In genomic region chr7:19404912-19405329, GRCh38 we compare ENCODE assay signal across 8 cellular contexts.
DNase-seq lines count a peak whose midpoint lies in the region; ATAC-seq, FAIRE-seq and TF ChIP-seq lines count a peak whose summit lies in the region.

No MANE protein-coding gene starts in this region.

- H3K4me2 ChIP-seq in SK-N-SH = peak overlapping the region; percentile 61

- TF ChIP-seq CTCF in right atrium auricular region (IDR thresholded peaks at IDR 0.05) (no peak), SK-N-SH (IDR thresholded peaks at IDR 0.05) (no peak), foreskin fibroblast (IDR thresholded peaks at IDR 0.05; ENCODE audit: low read depth, low read length) (no peak), CD14-positive monocyte (IDR thresholded peaks at IDR 0.05) (no peak)

- H3K79me2 ChIP-seq in SK-N-SH (ENCODE audit: insufficient read depth) = no peaks in the 10 kb centered on the region

- H4K20me1 ChIP-seq in SK-N-SH (ENCODE audit: insufficient read depth) = no peaks in the 10 kb centered on the region

- H3K4me1 ChIP-seq in right atrium auricular region (no peaks in the 10 kb centered on the region), SK-N-SH (ENCODE audit: control insufficient read depth in 1 of 2, insufficient read depth in 2 of 2, low read depth in 1 of 2, low read length in 1 of 2) (peaks cover 0 to 6% of the 10 kb centered on the region in 2 experiments; a peak in 1 of 4 replicates)

- H3K36me3 Mint-ChIP-seq in CD14-positive monocyte = no peaks in the 10 kb centered on the region

- H3K27me3 Mint-ChIP-seq in CD14-positive monocyte (ENCODE audit: low read depth in 3 of 3) = no peaks in the 10 kb centered on the region

- POLR2A ChIA-PET in SK-N-SH (lab: Yijun Ruan, JAX) = no interaction called here

- no peaks in the 10 kb centered on the region for H3K9me3 ChIP-seq in right atrium auricular region
- H3K9me3 ChIP-seq in SK-N-SH = no peaks in the 10 kb centered on the region

- peak overlapping the region; percentile 1; the same call in 1 of the 2 replicates for H3K9ac ChIP-seq in SK-N-SH

- CTCF ChIA-PET in SK-N-SH (lab: Yijun Ruan, JAX) = no interaction called here

- no peaks in the 10 kb centered on the region for H3K9me2 ChIP-seq in SK-N-SH

- no peaks in the 10 kb centered on the region for H3F3A ChIP-seq in SK-N-SH (replicated peaks; ENCODE audit: insufficient read depth)

- 1% methylated on average over 3 of the region's 3 CpGs for WGBS in SK-N-SH (ENCODE audit: low lambda C conversion rate)

- H3K27me3 ChIP-seq in right atrium auricular region = no peaks in the 10 kb centered on the region
- no peaks in the 10 kb centered on the region; the same call in 1 of the 2 replicates for H3K27me3 ChIP-seq in SK-N-SH (ENCODE audit: insufficient read depth)

- H3K9me3 Mint-ChIP-seq in CD14-positive monocyte = no peaks in the 10 kb centered on the region

- TF ChIP-seq EP300 in SK-N-SH (IDR thresholded peaks at IDR 0.05; ENCODE audit: borderline replicate concordance in 1 of 2, low read depth in 1 of 2, low read length in 1 of 2) = peak in 1 of 2 experiments; percentile 74; a peak in 2 of 4 replicates

- peak; percentile 42 for ATAC-seq in left ventricle myocardium superior

- intact Hi-C loops in left ventricle myocardium superior (cut with micrococcal nuclease) (no loop called here), CD14-positive monocyte (cut with micrococcal nuclease) (no loop called here)

- H3K4me3 ChIP-seq in right atrium auricular region (no peak overlapping the region), SK-N-SH (ENCODE audit: low read depth in 2 of 2, low read length in 1 of 2) (peak overlapping the region; percentile 12 to 42; a peak in 3 of 4 replicates), foreskin fibroblast (ENCODE audit: low read depth in 1 of 2, low read length in 2 of 2) (no peak overlapping the region)

- peaks cover 11% of the 10 kb centered on the region for H3K4me1 Mint-ChIP-seq in CD14-positive monocyte

- TF ChIP-seq RAD21 in SK-N-SH (IDR thresholded peaks at IDR 0.05; ENCODE audit: low read length) = no peak

- H2AFZ ChIP-seq in SK-N-SH (ENCODE audit: low read depth) = peak overlapping the region; percentile 67

- peak overlapping the region in 1 of 2 donors; percentile 67 for H3K4me3 Mint-ChIP-seq in CD14-positive monocyte

- DNase-seq in left ventricle myocardium superior (no peak), right atrium auricular region (ENCODE audit: low spot score) (no peak), SK-N-SH (no peak), foreskin fibroblast (peak; percentile 94 to 96), urothelium cell line (ENCODE audit: low spot score) (peak; percentile 81), cerebellum (ENCODE audit: low spot score) (no peak), CD14-positive monocyte (ENCODE audit: low spot score) (no peak)
- no peak for DNase-seq in NK-92 treated with Interleukin-12 subunit alpha and Interleukin-12 subunit beta, amount 100 ng/mL, for 24 hours (lab: John Stamatoyannopoulos, UW)

- peak; percentile 96 for FAIRE-seq in urothelium cell line (lab: Jason Lieb, UNC)

- H3K36me3 ChIP-seq in right atrium auricular region (no peaks in the 10 kb centered on the region), SK-N-SH (replicated peaks in 1 of 2; ENCODE audit: control insufficient read depth in 1 of 2, insufficient read depth in 2 of 2, low read length in 1 of 2) (no peaks in the 10 kb centered on the region)

- peak overlapping the region in 2 of 7 donors; percentile 39 to 81 for H3K27ac Mint-ChIP-seq in CD14-positive monocyte

- no peak overlapping the region for H3K27ac ChIP-seq in right atrium auricular region
- peak overlapping the region in 1 of 2 experiments; percentile 53; a peak in 2 of 4 replicates for H3K27ac ChIP-seq in SK-N-SH (ENCODE audit: low read depth in 2 of 2, low read length in 1 of 2)

TF ChIP-seq in SK-N-SH, 30 proteins besides CTCF, POLR2A, EP300 and RAD21:
- TF ChIP-seq TEAD4 (IDR thresholded peaks at IDR 0.05; ENCODE audit: borderline replicate concordance, insufficient read depth) = peak; percentile 60; the same call in 1 of the 2 replicates
- TF ChIP-seq, protein P1, sequence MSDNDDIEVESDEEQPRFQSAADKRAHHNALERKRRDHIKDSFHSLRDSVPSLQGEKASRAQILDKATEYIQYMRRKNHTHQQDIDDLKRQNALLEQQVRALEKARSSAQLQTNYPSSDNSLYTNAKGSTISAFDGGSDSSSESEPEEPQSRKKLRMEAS (IDR thresholded peaks at IDR 0.05; ENCODE audit: low read depth) = peak; percentile 60; the same call in 1 of the 2 replicates
- TF ChIP-seq CHD2 (IDR thresholded peaks at IDR 0.05; ENCODE audit: low read length, partially characterized antibody) = no peak
- TF ChIP-seq JUND (IDR thresholded peaks at IDR 0.05) = peak; percentile 91
- TF ChIP-seq NFIC (IDR thresholded peaks at IDR 0.05; ENCODE audit: borderline replicate concordance) = peak; percentile 52
- TF ChIP-seq FOSL2 (IDR thresholded peaks at IDR 0.05; ENCODE audit: borderline replicate concordance, low read depth) = peak; percentile 95
- TF ChIP-seq POLR2AphosphoS5 (IDR thresholded peaks at IDR 0.05; ENCODE audit: low read depth, low read length) = peak; percentile 36; the same call in 1 of the 2 replicates
- TF ChIP-seq NRF1 (IDR thresholded peaks at IDR 0.05; ENCODE audit: low read depth, low read length) = no peak
- TF ChIP-seq RXRA (IDR thresholded peaks at IDR 0.05; ENCODE audit: borderline replicate concordance, low read depth) = 0 out of 2 replicates have a peak, but pooled peaks have one; percentile 41
- peak; percentile 81 for TF ChIP-seq TCF12 (IDR thresholded peaks at IDR 0.05)
- no peak for TF ChIP-seq RFX5 (IDR thresholded peaks at IDR 0.05; ENCODE audit: low read length)
- TF ChIP-seq, protein P2, sequence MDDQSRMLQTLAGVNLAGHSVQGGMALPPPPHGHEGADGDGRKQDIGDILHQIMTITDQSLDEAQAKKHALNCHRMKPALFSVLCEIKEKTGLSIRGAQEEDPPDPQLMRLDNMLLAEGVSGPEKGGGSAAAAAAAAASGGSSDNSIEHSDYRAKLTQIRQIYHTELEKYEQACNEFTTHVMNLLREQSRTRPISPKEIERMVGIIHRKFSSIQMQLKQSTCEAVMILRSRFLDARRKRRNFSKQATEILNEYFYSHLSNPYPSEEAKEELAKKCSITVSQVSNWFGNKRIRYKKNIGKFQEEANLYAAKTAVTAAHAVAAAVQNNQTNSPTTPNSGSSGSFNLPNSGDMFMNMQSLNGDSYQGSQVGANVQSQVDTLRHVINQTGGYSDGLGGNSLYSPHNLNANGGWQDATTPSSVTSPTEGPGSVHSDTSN (IDR thresholded peaks at IDR 0.05) = peak; percentile 73

Comparison
In these comparisons a context has a peak if more than half of its experiments do, and no peak if none do; other contexts are left out.
1. DNase-seq: peak in foreskin fibroblast (2 of 2) and urothelium cell line (single experiment); none in left ventricle myocardium superior (single experiment), right atrium auricular region (single experiment), SK-N-SH (single experiment), cerebellum (single experiment), NK-92 treated with Interleukin-12 subunit alpha and Interleukin-12 subunit beta, amount 100 ng/mL, for 24 hours (single experiment) and CD14-positive monocyte (single experiment).
2. H3K4me3 ChIP-seq: peak in SK-N-SH (2 of 2); none in right atrium auricular region (0 of 2) and foreskin fibroblast (0 of 2).